8 cellular contexts compared by ENCODE assay signal in the genomic region with DNA sequence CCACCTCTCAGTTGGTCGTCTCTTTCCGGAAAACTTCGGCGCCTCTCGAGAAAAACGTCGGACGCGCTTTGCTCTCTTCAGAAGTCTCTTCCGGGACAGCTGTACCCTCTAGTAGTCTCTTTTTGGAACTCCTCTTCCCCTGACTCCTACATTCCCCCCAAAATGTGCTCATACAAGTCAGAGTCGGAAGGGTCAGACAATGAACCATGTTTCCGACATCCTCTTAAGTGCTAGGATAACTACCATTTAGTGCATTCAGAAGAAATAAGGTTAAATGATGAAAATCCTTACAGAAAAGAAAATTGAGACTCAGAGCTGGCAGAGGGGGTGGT. TPM values are rescaled to one million over a fixed set of nuclear protein-coding genes. Genes with fewer than 3 reads are reported as not detected.
DNase-seq lines count a peak whose midpoint lies in the region; ATAC-seq, FAIRE-seq and TF ChIP-seq lines count a peak whose summit lies in the region.

No MANE protein-coding gene starts in this region.

- peak overlapping the region; percentile 79 for H3K9ac ChIP-seq in mammary epithelial cell (ENCODE audit: insufficient read depth, low read length)

- POLR2A ChIA-PET in A549 (lab: Yijun Ruan, JAX) = interaction anchor here (0.6 to 1.4 kb wide), 2 partner anchors 57 to 717 kb away, joined by 4 to 6 read pairs; no protein-coding TSS in a partner anchor

- CTCF ChIA-PET in A549 (lab: Yijun Ruan, JAX) = interaction anchor here (0.5 to 1.6 kb wide), 2 partner anchors 9 to 1256 kb away, joined by 3 to 6 read pairs; no protein-coding TSS in a partner anchor
- CTCF ChIA-PET in mammary epithelial cell (lab: Charles Lee; ENCODE audit: low non-redundant PET) = no interaction called here

- H3K4me2 ChIP-seq in A549 = peak overlapping the region; percentile 87
- H3K4me2 ChIP-seq in mammary epithelial cell (ENCODE audit: insufficient read depth, low read depth, low read length) = peak overlapping the region; percentile 87

- H3K36me3 ChIP-seq in mammary epithelial cell (ENCODE audit: insufficient read depth, low read length) = no peaks in the 10 kb centered on the region
- H3K36me3 ChIP-seq in mucosa of descending colon (ENCODE audit: low read depth) = peaks cover 4% of the 10 kb centered on the region

- peaks cover 14% of the 10 kb centered on the region for H3K4me1 ChIP-seq in A549
- H3K4me1 ChIP-seq in mammary epithelial cell (ENCODE audit: insufficient read depth, low read length) = peaks cover 4% of the 10 kb centered on the region
- H3K4me1 ChIP-seq in mucosa of descending colon (ENCODE audit: low read depth) = peaks cover 15% of the 10 kb centered on the region

- WGBS in A549 (ENCODE audit: missing lambda C conversion rate) = 1% methylated on average over 12 of the region's 12 CpGs
- 3% methylated on average over 10 of the region's 12 CpGs for WGBS in mammary epithelial cell (ENCODE audit: low coverage, missing lambda C conversion rate)

- H3K4me3 ChIP-seq in A549 = peak overlapping the region; percentile 46
- peak overlapping the region; percentile 31 for H3K4me3 ChIP-seq in HL-60 (replicated peaks; ENCODE audit: insufficient read depth, low read length)
- H3K4me3 ChIP-seq in mammary epithelial cell (replicated peaks in 1 of 3; ENCODE audit: insufficient read depth in 1 of 3, low read depth in 2 of 3, low read length in 3 of 3) = peak overlapping the region; percentile 49 to 60 (median 54)
- peak overlapping the region; percentile 79 for H3K4me3 ChIP-seq in mucosa of descending colon

- H3K9me3 ChIP-seq in A549 = peaks cover 8% of the 10 kb centered on the region; the same call in 1 of the 3 replicates
- no peaks in the 10 kb centered on the region for H3K9me3 ChIP-seq in mammary epithelial cell (replicated peaks; ENCODE audit: insufficient read depth, low read length)
- H3K9me3 ChIP-seq in mucosa of descending colon = no peaks in the 10 kb centered on the region

- no peaks in the 10 kb centered on the region for H4K20me1 ChIP-seq in mammary epithelial cell (ENCODE audit: insufficient read depth, low read length)

- dilution Hi-C loops in mammary epithelial cell (cut with HindIII; ENCODE audit: low sequenced_read_pairs) = no loop called here

- in situ Hi-C loops in mammary epithelial cell (cut with MboI; ENCODE audit: low sequenced_read_pairs in 2 of 2) = no loop called here

- H2AFZ ChIP-seq in mammary epithelial cell (ENCODE audit: low read depth, low read length) = peak overlapping the region; percentile 86

- TF ChIP-seq CTCF in A549 (IDR thresholded peaks at IDR 0.05) = no peak
- TF ChIP-seq CTCF in HL-60 (IDR thresholded peaks at IDR 0.05; ENCODE audit: insufficient read depth, low read length) = no peak
- TF ChIP-seq CTCF in mammary epithelial cell (conservative IDR thresholded peaks at IDR 0.05 in 1 of 2, IDR thresholded peaks at IDR 0.05 in 1 of 2; ENCODE audit: extremely low read depth in 1 of 2, insufficient read depth in 1 of 2, low read depth in 1 of 2, low read length in 2 of 2) = no peak
- no peak for TF ChIP-seq CTCF in mucosa of descending colon (IDR thresholded peaks at IDR 0.05)

- H3K27ac ChIP-seq in A549 (peak overlapping the region; percentile 81), HL-60 (replicated peaks) (peak overlapping the region; percentile 97), mammary epithelial cell (ENCODE audit: insufficient read depth, low read depth, low read length) (peak overlapping the region; percentile 48)

- no peak for TF ChIP-seq RAD21 in A549 (conservative IDR thresholded peaks at IDR 0.05 in 1 of 2, IDR thresholded peaks at IDR 0.05 in 1 of 2)

- ATAC-seq in A549 (peak in 1 of 2 experiments; percentile 4; a peak in 1 of 6 replicates), mucosa of descending colon (no peak), HG03175 (IDR thresholded peaks at IDR 0.05; ENCODE audit: unreplicated experiment) (no peak), left colon (no peak)

- DNase-seq in A549 (ENCODE audit: low read depth in 1 of 2, low spot score in 1 of 2) (peak in 1 of 2 experiments; percentile 28), HL-60 (ENCODE audit: low read depth in 1 of 2, low spot score in 1 of 2) (no peak), mammary epithelial cell (no peak), mucosa of descending colon (no peak), GM12892 (ENCODE audit: insufficient read length) (no peak), DMS153 (lab: John Stamatoyannopoulos, UW) (no peak), left colon (no peak)

- TF ChIP-seq POLR2A in A549 (IDR thresholded peaks at IDR 0.05; ENCODE audit: low read length) (peak; percentile 39), GM12892 (IDR thresholded peaks at IDR 0.05; ENCODE audit: low read depth, low read length) (no peak)

- no peak for TF ChIP-seq EP300 in A549 (IDR thresholded peaks at IDR 0.05)

- FAIRE-seq in A549 (lab: Jason Lieb, UNC) (no peak), GM12892 (lab: Jason Lieb, UNC) (no peak)

- peaks cover 43% of the 10 kb centered on the region for H3K79me2 ChIP-seq in mammary epithelial cell (ENCODE audit: insufficient read depth, low read length)

- H3K27me3 ChIP-seq in HL-60 (ENCODE audit: insufficient read depth, poor library complexity, severe bottlenecking) (no peaks in the 10 kb centered on the region), mammary epithelial cell (ENCODE audit: insufficient read depth, low read length) (no peaks in the 10 kb centered on the region)

- BruUV-seq in mammary epithelial cell (replicated peaks; lab: Mats Ljungman, UMichigan) = no TSS peak

- intact Hi-C loops in mammary epithelial cell (cut with micrococcal nuclease) (loop anchor here (10.0 kb wide), 1 partner anchor 555 kb away; no protein-coding TSS in a partner anchor), mucosa of descending colon (cut with DNase I, micrococcal nuclease) (loop anchor here in 1 of 2 donors (10.0 kb wide), 1 partner anchor 165 kb away; no protein-coding TSS in a partner anchor), left colon (cut with DNase I, micrococcal nuclease) (loop anchor here (10.0 kb wide), 2 partner anchors 125 to 165 kb away; no protein-coding TSS in a partner anchor)

TF ChIP-seq in A549, 52 proteins besides CTCF, POLR2A, EP300 and RAD21:
- TF ChIP-seq CEBPB (IDR thresholded peaks at IDR 0.05) = no peak
- TF ChIP-seq, protein P1, sequence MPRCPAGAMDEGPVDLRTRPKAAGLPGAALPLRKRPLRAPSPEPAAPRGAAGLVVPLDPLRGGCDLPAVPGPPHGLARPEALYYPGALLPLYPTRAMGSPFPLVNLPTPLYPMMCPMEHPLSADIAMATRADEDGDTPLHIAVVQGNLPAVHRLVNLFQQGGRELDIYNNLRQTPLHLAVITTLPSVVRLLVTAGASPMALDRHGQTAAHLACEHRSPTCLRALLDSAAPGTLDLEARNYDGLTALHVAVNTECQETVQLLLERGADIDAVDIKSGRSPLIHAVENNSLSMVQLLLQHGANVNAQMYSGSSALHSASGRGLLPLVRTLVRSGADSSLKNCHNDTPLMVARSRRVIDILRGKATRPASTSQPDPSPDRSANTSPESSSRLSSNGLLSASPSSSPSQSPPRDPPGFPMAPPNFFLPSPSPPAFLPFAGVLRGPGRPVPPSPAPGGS (IDR thresholded peaks at IDR 0.05) = peak; percentile 11; the same call in 1 of the 3 replicates
- TF ChIP-seq, protein P2, sequence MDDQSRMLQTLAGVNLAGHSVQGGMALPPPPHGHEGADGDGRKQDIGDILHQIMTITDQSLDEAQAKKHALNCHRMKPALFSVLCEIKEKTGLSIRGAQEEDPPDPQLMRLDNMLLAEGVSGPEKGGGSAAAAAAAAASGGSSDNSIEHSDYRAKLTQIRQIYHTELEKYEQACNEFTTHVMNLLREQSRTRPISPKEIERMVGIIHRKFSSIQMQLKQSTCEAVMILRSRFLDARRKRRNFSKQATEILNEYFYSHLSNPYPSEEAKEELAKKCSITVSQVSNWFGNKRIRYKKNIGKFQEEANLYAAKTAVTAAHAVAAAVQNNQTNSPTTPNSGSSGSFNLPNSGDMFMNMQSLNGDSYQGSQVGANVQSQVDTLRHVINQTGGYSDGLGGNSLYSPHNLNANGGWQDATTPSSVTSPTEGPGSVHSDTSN (IDR thresholded peaks at IDR 0.05) = no peak
- peak in 1 of 2 experiments; percentile 40; a peak in 2 of 5 replicates for TF ChIP-seq JUN (IDR thresholded peaks at IDR 0.05)
- no peak for TF ChIP-seq SMC3 (IDR thresholded peaks at IDR 0.05)

RNA-seq across cellular contexts. Expression of a gene that starts 0.5 kb away (rescaled TPM):
- 11.8 and 13.1 TPM in 2 replicates for polyA plus RNA-seq in A549 (2011; rRNA removed)
- 5.1 and 6.5 TPM in 2 replicates for polyA plus RNA-seq in A549 (2012; cell fraction: cytosol; rRNA removed)
- polyA plus RNA-seq in A549 (2012; cell fraction: nucleus; rRNA removed) = 2.6 and 3.2 TPM in 2 replicates
- polyA plus RNA-seq in A549 (2017; fragmentation: RNase III; extraction: RNeasy Plus Mini Kit Qiagen cat#74134 plus additional on column Dnase treatment) = 9.8 to 10.5 TPM (median 10.5 TPM) in 3 replicates
- polyA minus RNA-seq in A549 (2011; rRNA and poly(A)+ RNA removed) = 6.9 and 8.4 TPM in 2 replicates
- 10 to 100 TPM; 14.4 to 18.7 TPM for total RNA-seq in mammary epithelial cell
- polyA plus RNA-seq in mammary epithelial cell = 9.1 TPM
- polyA minus RNA-seq in mammary epithelial cell = 15.0 TPM
- total RNA-seq in mucosa of descending colon = 10 to 100 TPM in 1 of 3 donors, 1 to 10 TPM in 2; 7.8 to 10.4 (median 8.2) TPM
- polyA plus RNA-seq in GM12892 (2012; ENCODE audit: missing spikeins) = 13.5 TPM
- 1 to 10 TPM; 7.9 to 9.5 TPM for total RNA-seq in left colon

RNA-seq across cellular contexts. Expression of a gene that starts 19.7 kb away (rescaled TPM):
- 0.01 TPM in 1 of 2 replicates, not detected in the other for polyA plus RNA-seq in A549 (2011; rRNA removed)
- polyA plus RNA-seq in A549 (2012; cell fraction: cytosol; rRNA removed) = not detected in 2 replicates
- polyA plus RNA-seq in A549 (2012; cell fraction: nucleus; rRNA removed) = not detected in 2 replicates
- polyA plus RNA-seq in A549 (2017; fragmentation: RNase III; extraction: RNeasy Plus Mini Kit Qiagen cat#74134 plus additional on column Dnase treatment) = not detected in 3 replicates
- polyA minus RNA-seq in A549 (2011; rRNA and poly(A)+ RNA removed) = 0.04 TPM in 1 of 2 replicates, not detected in the other
- total RNA-seq in mammary epithelial cell = 1 to 10 TPM in 1 of 2 donors, under 1 TPM in 1; 0.40 to 4.2 TPM
- polyA plus RNA-seq in mammary epithelial cell = not detected
- not detected for polyA minus RNA-seq in mammary epithelial cell
- 10 to 100 TPM; 13.4 to 37.5 (median 26.3) TPM for total RNA-seq in mucosa of descending colon
- not detected for polyA plus RNA-seq in GM12892 (2012; ENCODE audit: missing spikeins)
- 10 to 100 TPM; 29.1 to 29.6 TPM for total RNA-seq in left colon

RNA-seq across cellular contexts. Expression of a gene that starts 38.5 kb away (rescaled TPM):
- polyA plus RNA-seq in A549 (2011; rRNA removed) (0.04 TPM in 1 of 2 replicates, not detected in the other), A549 (2017; fragmentation: RNase III; extraction: RNeasy Plus Mini Kit Qiagen cat#74134 plus additional on column Dnase treatment) (0.19 TPM in 1 of 3 replicates, not detected in the others), mammary epithelial cell (1.8 TPM)
- polyA plus RNA-seq in A549 (2012; cell fraction: cytosol; rRNA removed) = 0.04 TPM in 1 of 2 replicates, not detected in the other
- polyA plus RNA-seq in A549 (2012; cell fraction: nucleus; rRNA removed) = 0.11 TPM in 1 of 2 replicates, not detected in the other
- polyA minus RNA-seq in A549 (2011; rRNA and poly(A)+ RNA removed) = 0.17 TPM in 1 of 2 replicates, not detected in the other
- total RNA-seq in mammary epithelial cell (1 to 10 TPM; 2.8 to 3.7 TPM), mucosa of descending colon (under 1 TPM in 2 of 3 donors, not detected in 1; 0.27 to 0.54 TPM), left colon (under 1 TPM; 0.39 to 0.92 TPM)
- 10.6 TPM for polyA minus RNA-seq in mammary epithelial cell
- 0.15 TPM for polyA plus RNA-seq in GM12892 (2012; ENCODE audit: missing spikeins)
